Comparison of ENCODE assay signal across 20 cellular contexts in genomic region chr10:77841711-77842375, GRCh38.
"Had no signal": no experiment of that assay in that cellular context is flagged by ENCODE, and none has a peak within 500 bp of the region (broad histone marks: within the 10 kb centered on the region; RNA-seq: fewer than 3 reads in every experiment).

No MANE protein-coding gene starts in this region.

- H3K36me3 Mint-ChIP-seq: activated CD4-positive, alpha-beta memory T cell treated with anti-CD3 and anti-CD28 coated beads for 36 hours; activated naive CD8-positive, alpha-beta T cell treated with anti-CD3 and anti-CD28 coated beads, Interleukin-2, amount 10 ng/mL, durations not matched to agents 7 days and 5 days had no signal

- ATAC-seq: esophagus mucosa; gastrocnemius medialis; left lobe of liver; right cardiac atrium; stimulated activated naive CD8-positive, alpha-beta T cell treated with anti-CD3 and anti-CD28 coated beads, Interleukin-15, amount 100 ng/mL, for 72 hours had no signal

- H3K27me3 Mint-ChIP-seq: activated B cell treated with CpG ODN at 0.5 μM for 24 hours; activated CD4-positive, alpha-beta memory T cell treated with anti-CD3 and anti-CD28 coated beads for 36 hours; activated naive CD8-positive, alpha-beta T cell treated with anti-CD3 and anti-CD28 coated beads, Interleukin-2, amount 10 ng/mL, durations not matched to agents 7 days and 5 days; stimulated activated naive CD8-positive, alpha-beta T cell treated with anti-CD3 and anti-CD28 coated beads, Interleukin-15, amount 100 ng/mL, for 72 hours had no signal

- H3K4me3 Mint-ChIP-seq: activated B cell treated with CpG ODN at 0.5 μM for 24 hours; activated CD4-positive, alpha-beta memory T cell treated with anti-CD3 and anti-CD28 coated beads for 36 hours; activated naive CD8-positive, alpha-beta T cell treated with anti-CD3 and anti-CD28 coated beads, Interleukin-2, amount 10 ng/mL, durations not matched to agents 7 days and 5 days; brain; nephron; stimulated activated naive CD8-positive, alpha-beta T cell treated with anti-CD3 and anti-CD28 coated beads, Interleukin-15, amount 100 ng/mL, for 72 hours had no signal

- H3K27ac Mint-ChIP-seq: activated B cell treated with CpG ODN at 0.5 μM for 24 hours; activated CD4-positive, alpha-beta memory T cell treated with anti-CD3 and anti-CD28 coated beads for 36 hours; activated naive CD8-positive, alpha-beta T cell treated with anti-CD3 and anti-CD28 coated beads, Interleukin-2, amount 10 ng/mL, durations not matched to agents 7 days and 5 days had no signal

- DNase-seq: activated B cell treated with CpG ODN at 0.5 μM for 24 hours; activated CD4-positive, alpha-beta memory T cell treated with anti-CD3 and anti-CD28 coated beads for 36 hours; activated CD4-positive, alpha-beta T cell treated with anti-CD3 and anti-CD28 coated beads for 4 hours; activated naive CD4-positive, alpha-beta T cell treated with Interleukin-2 at 50 U/mL for 16 hours; activated naive CD8-positive, alpha-beta T cell treated with anti-CD3 and anti-CD28 coated beads, Interleukin-2, amount 10 ng/mL, durations not matched to agents 7 days and 5 days; activated T-cell treated with anti-CD3 and anti-CD28 coated beads for 4 hours; anterior cingulate cortex; central memory CD4-positive, alpha-beta T cell; gastrocnemius medialis; midbrain; occipital lobe; small intestine; stimulated activated CD4-positive, alpha-beta T cell treated with anti-CD3 and anti-CD28 coated beads, Interleukin-4, amount 100 ng/mL, for 1 hour; stimulated activated naive CD8-positive, alpha-beta T cell treated with anti-CD3 and anti-CD28 coated beads, Interleukin-15, amount 100 ng/mL, for 72 hours; upper lobe of left lung had no signal

- H3K9me3 Mint-ChIP-seq: activated B cell treated with CpG ODN at 0.5 μM for 24 hours; activated CD4-positive, alpha-beta memory T cell treated with anti-CD3 and anti-CD28 coated beads for 36 hours; activated naive CD8-positive, alpha-beta T cell treated with anti-CD3 and anti-CD28 coated beads, Interleukin-2, amount 10 ng/mL, durations not matched to agents 7 days and 5 days; brain; nephron; stimulated activated naive CD8-positive, alpha-beta T cell treated with anti-CD3 and anti-CD28 coated beads, Interleukin-15, amount 100 ng/mL, for 72 hours had no signal
